Comparison of ENCODE assay signal across 12 cellular contexts in the genomic region with DNA sequence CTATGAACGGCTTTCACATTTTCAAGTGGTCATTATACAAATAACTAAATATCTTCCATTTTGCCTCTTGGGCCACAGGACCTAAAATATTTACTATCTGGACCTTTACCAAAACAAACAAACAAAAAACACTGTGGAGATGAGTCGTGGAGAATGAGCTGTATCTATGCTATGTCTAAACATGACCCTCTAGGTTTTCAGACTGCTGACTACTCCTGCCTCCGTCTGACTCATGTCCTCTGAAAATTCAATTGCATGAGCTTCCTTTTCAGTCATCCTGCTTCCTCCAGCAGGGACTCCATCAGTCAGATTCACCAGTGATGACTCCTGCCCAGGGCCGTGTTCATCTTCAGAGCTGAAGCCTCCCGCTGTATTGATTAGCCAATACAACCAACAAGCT.
DNase-seq lines count a peak whose midpoint lies in the region; ATAC-seq and TF ChIP-seq lines count a peak whose summit lies in the region.
"Had no signal": no experiment of that assay in that cellular context is flagged by ENCODE, and none has a peak within 500 bp of the region (broad histone marks: within the 10 kb centered on the region; RNA-seq: fewer than 3 reads in every experiment).

No MANE protein-coding gene starts in this region.

- CTCF ChIA-PET in activated CD4-positive, alpha-beta memory T cell treated with anti-CD3 and anti-CD28 coated beads for 36 hours (lab: Charles Lee), result no interaction called here
- CTCF ChIA-PET in activated CD4-positive, alpha-beta memory T cell treated with anti-CD3 and anti-CD28 coated beads, Interleukin-2, amount 10 ng/mL, durations not matched to agents 7 days and 5 days (lab: Charles Lee), result no interaction called here
- CTCF ChIA-PET in Panc1 (lab: Charles Lee), result no interaction called here

- H3K36me3 Mint-ChIP-seq in activated CD4-positive, alpha-beta memory T cell treated with anti-CD3 and anti-CD28 coated beads for 36 hours, result no peaks in the 10 kb centered on the region
- no peaks in the 10 kb centered on the region for H3K36me3 Mint-ChIP-seq in activated CD4-positive, alpha-beta memory T cell treated with anti-CD3 and anti-CD28 coated beads, Interleukin-2, amount 10 ng/mL, durations not matched to agents 7 days and 5 days (ENCODE audit: low read depth)
- H3K36me3 Mint-ChIP-seq: CD4-positive, CD25-positive, alpha-beta regulatory T cell; memory B cell had no signal

- H3K27ac Mint-ChIP-seq in activated CD4-positive, alpha-beta memory T cell treated with anti-CD3 and anti-CD28 coated beads for 36 hours, result no peak overlapping the region
- no peak overlapping the region for H3K27ac Mint-ChIP-seq in activated CD4-positive, alpha-beta memory T cell treated with anti-CD3 and anti-CD28 coated beads, Interleukin-2, amount 10 ng/mL, durations not matched to agents 7 days and 5 days
- H3K27ac Mint-ChIP-seq: CD4-positive, CD25-positive, alpha-beta regulatory T cell; memory B cell had no signal

- in situ Hi-C loops in Panc1 (cut with HindIII; ENCODE audit: low pct_unique_long_range_greater_than_20kb, low sequenced_read_pairs), result no loop called here

- no peaks in the 10 kb centered on the region for H3K4me1 Mint-ChIP-seq in activated CD4-positive, alpha-beta memory T cell treated with anti-CD3 and anti-CD28 coated beads for 36 hours (ENCODE audit: low read depth)
- no peaks in the 10 kb centered on the region for H3K4me1 Mint-ChIP-seq in activated CD4-positive, alpha-beta memory T cell treated with anti-CD3 and anti-CD28 coated beads, Interleukin-2, amount 10 ng/mL, durations not matched to agents 7 days and 5 days
- H3K4me1 Mint-ChIP-seq: central memory CD8-positive, alpha-beta T cell; memory B cell had no signal

- DNase-seq in activated CD4-positive, alpha-beta memory T cell treated with anti-CD3 and anti-CD28 coated beads for 36 hours, result peak; percentile 17
- DNase-seq in activated CD4-positive, alpha-beta memory T cell treated with anti-CD3 and anti-CD28 coated beads, Interleukin-2, amount 10 ng/mL, durations not matched to agents 7 days and 5 days, result no peak
- peak; percentile 95 for DNase-seq in Panc1 (ENCODE audit: low read depth, low spot score)
- peak; percentile 87 for DNase-seq in fibroblast of pulmonary artery (ENCODE audit: low read depth)
- peak; percentile 97 for DNase-seq in stromal cell of bone marrow (ENCODE audit: low read depth)
- DNase-seq in OCI-M1 (lab: John Stamatoyannopoulos, UW), result no peak
- DNase-seq in NCI-H1417 (lab: John Stamatoyannopoulos, UW), result no peak
- DNase-seq: CD4-positive, CD25-positive, alpha-beta regulatory T cell; T-helper 2 cell had no signal

- H3K27me3 Mint-ChIP-seq in activated CD4-positive, alpha-beta memory T cell treated with anti-CD3 and anti-CD28 coated beads for 36 hours, result peaks cover 2% of the 10 kb centered on the region
- no peaks in the 10 kb centered on the region for H3K27me3 Mint-ChIP-seq in activated CD4-positive, alpha-beta memory T cell treated with anti-CD3 and anti-CD28 coated beads, Interleukin-2, amount 10 ng/mL, durations not matched to agents 7 days and 5 days
- H3K27me3 Mint-ChIP-seq: central memory CD8-positive, alpha-beta T cell had no signal

- no peaks in the 10 kb centered on the region for H3K4me1 ChIP-seq in Panc1 (ENCODE audit: control insufficient read depth, insufficient read depth, low read length)

- BruUV-seq in Panc1 (replicated peaks; lab: Mats Ljungman, UMichigan), result no TSS peak

- intact Hi-C loops in activated CD4-positive, alpha-beta memory T cell treated with anti-CD3 and anti-CD28 coated beads for 36 hours (cut with micrococcal nuclease), result no loop called here
- intact Hi-C loops in Panc1 (cut with micrococcal nuclease; ENCODE audit: unreplicated experiment), result loop anchor here (5.0 kb wide), 1 partner anchor 778 kb away; no protein-coding TSS in a partner anchor

- H3K9me3 ChIP-seq in Panc1 (ENCODE audit: control insufficient read depth, insufficient read depth, low read depth, low read length), result no peaks in the 10 kb centered on the region

- POLR2A ChIA-PET in activated CD4-positive, alpha-beta memory T cell treated with anti-CD3 and anti-CD28 coated beads for 36 hours (lab: Charles Lee), result interaction anchor here (0.9 kb wide), 1 partner anchor 22 kb away, joined by 3 read pairs; no protein-coding TSS in a partner anchor
- POLR2A ChIA-PET in activated CD4-positive, alpha-beta memory T cell treated with anti-CD3 and anti-CD28 coated beads, Interleukin-2, amount 10 ng/mL, durations not matched to agents 7 days and 5 days (lab: Charles Lee), result no interaction called here
- POLR2A ChIA-PET in Panc1 (lab: Charles Lee), result no interaction called here

- H3K27ac ChIP-seq in Panc1 (ENCODE audit: low read length), result no peak overlapping the region

- TF ChIP-seq CTCF in Panc1 (IDR thresholded peaks at IDR 0.05) (no peak), fibroblast of pulmonary artery (IDR thresholded peaks at IDR 0.05; ENCODE audit: low read length, missing control alignments) (no peak)

- ATAC-seq in Panc1 (peak; percentile 89), HG03025 (IDR thresholded peaks at IDR 0.05; ENCODE audit: low FRiP score, unreplicated experiment) (no peak)

- H3K4me3 Mint-ChIP-seq in activated CD4-positive, alpha-beta memory T cell treated with anti-CD3 and anti-CD28 coated beads for 36 hours, result no peak overlapping the region
- no peak overlapping the region for H3K4me3 Mint-ChIP-seq in activated CD4-positive, alpha-beta memory T cell treated with anti-CD3 and anti-CD28 coated beads, Interleukin-2, amount 10 ng/mL, durations not matched to agents 7 days and 5 days
- H3K4me3 Mint-ChIP-seq: CD4-positive, CD25-positive, alpha-beta regulatory T cell; central memory CD8-positive, alpha-beta T cell; memory B cell had no signal

- H3K27me3 ChIP-seq in Panc1 (ENCODE audit: control insufficient read depth, insufficient read depth, low read length), result no peaks in the 10 kb centered on the region

- no peaks in the 10 kb centered on the region for H3K9me3 Mint-ChIP-seq in activated CD4-positive, alpha-beta memory T cell treated with anti-CD3 and anti-CD28 coated beads for 36 hours
- H3K9me3 Mint-ChIP-seq in activated CD4-positive, alpha-beta memory T cell treated with anti-CD3 and anti-CD28 coated beads, Interleukin-2, amount 10 ng/mL, durations not matched to agents 7 days and 5 days, result no peaks in the 10 kb centered on the region
- H3K9me3 Mint-ChIP-seq: central memory CD8-positive, alpha-beta T cell; memory B cell had no signal

- H3K36me3 ChIP-seq in Panc1 (ENCODE audit: control insufficient read depth, insufficient read depth, low read length), result no peaks in the 10 kb centered on the region

- H3K4me3 ChIP-seq in Panc1 (ENCODE audit: low read depth in 2 of 2, low read length in 2 of 2) (no peak overlapping the region), fibroblast of pulmonary artery (replicated peaks; ENCODE audit: low read depth, low read length) (no peak overlapping the region)

Comparison
In these comparisons a context has a peak if more than half of its experiments do, and no peak if none do; other contexts are left out.
1. DNase-seq: peak in activated CD4-positive, alpha-beta memory T cell treated with anti-CD3 and anti-CD28 coated beads for 36 hours (single experiment), Panc1 (single experiment), fibroblast of pulmonary artery (single experiment) and stromal cell of bone marrow (single experiment); none in activated CD4-positive, alpha-beta memory T cell treated with anti-CD3 and anti-CD28 coated beads, Interleukin-2, amount 10 ng/mL, durations not matched to agents 7 days and 5 days (single experiment), OCI-M1 (single experiment) and NCI-H1417 (0 of 3).